Comparison of ENCODE assay signal across 14 cellular contexts in genomic region chr2:64840419-64840818, GRCh38.
DNase-seq lines count a peak whose midpoint lies in the region; ATAC-seq and TF ChIP-seq lines count a peak whose summit lies in the region.
"Had no signal": no experiment of that assay in that cellular context is flagged by ENCODE, and none has a peak within 500 bp of the region (broad histone marks: within the 10 kb centered on the region; RNA-seq: fewer than 3 reads in every experiment).

No MANE protein-coding gene starts in this region.

- intact Hi-C loops in activated B cell treated with CpG ODN at 0.5 μM for 24 hours (cut with micrococcal nuclease): loop anchor here (1.0 kb wide), 4 partner anchors 9 to 47 kb away; no protein-coding TSS in a partner anchor
- intact Hi-C loops in psoas muscle (cut with DNase I): no loop called here

- POLR2A ChIA-PET in activated B cell treated with CpG ODN at 0.5 μM for 24 hours (lab: Charles Lee): interaction anchor here (0.7 to 5.8 kb wide), 10 partner anchors 8 to 271 kb away, joined by 3 to 81 read pairs (median 6); partner anchors contain the start of gene SERTAD2
- POLR2A ChIA-PET in activated CD4-positive, alpha-beta memory T cell treated with anti-CD3 and anti-CD28 coated beads, Interleukin-2, amount 10 ng/mL, durations not matched to agents 7 days and 5 days (lab: Charles Lee): interaction anchor here (0.7 kb wide), 1 partner anchor 113 kb away, joined by 3 read pairs; no protein-coding TSS in a partner anchor

- H3K4me3 Mint-ChIP-seq in activated B cell treated with CpG ODN at 0.5 μM for 24 hours: peak overlapping the region; percentile 61
- no peak overlapping the region for H3K4me3 Mint-ChIP-seq in activated T-cell treated with anti-CD3 and anti-CD28 coated beads, Interleukin-2, amount 50 U/mL, for 72 hours
- H3K4me3 Mint-ChIP-seq in activated CD4-positive, alpha-beta memory T cell treated with anti-CD3 and anti-CD28 coated beads, Interleukin-2, amount 10 ng/mL, durations not matched to agents 7 days and 5 days: no peak overlapping the region
- H3K4me3 Mint-ChIP-seq: activated T-cell treated with anti-CD3 and anti-CD28 coated beads, Interleukin-2, amount 50 U/mL, for 4 hours; T-helper 17 cell had no signal

- TF ChIP-seq CTCF in activated B cell treated with CpG ODN at 0.5 μM for 24 hours (IDR thresholded peaks at IDR 0.05) (no peak), psoas muscle (IDR thresholded peaks at IDR 0.05) (no peak)

- no peaks in the 10 kb centered on the region for H3K36me3 Mint-ChIP-seq in activated B cell treated with CpG ODN at 0.5 μM for 24 hours (ENCODE audit: low read depth)
- H3K36me3 Mint-ChIP-seq in activated T-cell treated with anti-CD3 and anti-CD28 coated beads, Interleukin-2, amount 50 U/mL, for 72 hours (ENCODE audit: insufficient read depth in 2 of 2): no peaks in the 10 kb centered on the region
- no peaks in the 10 kb centered on the region for H3K36me3 Mint-ChIP-seq in activated CD4-positive, alpha-beta memory T cell treated with anti-CD3 and anti-CD28 coated beads, Interleukin-2, amount 10 ng/mL, durations not matched to agents 7 days and 5 days (ENCODE audit: low read depth)

- peak overlapping the region; percentile 92 for H3K27ac Mint-ChIP-seq in activated B cell treated with CpG ODN at 0.5 μM for 24 hours
- H3K27ac Mint-ChIP-seq in activated T-cell treated with anti-CD3 and anti-CD28 coated beads, Interleukin-2, amount 50 U/mL, for 72 hours: no peak overlapping the region
- no peak overlapping the region for H3K27ac Mint-ChIP-seq in activated CD4-positive, alpha-beta memory T cell treated with anti-CD3 and anti-CD28 coated beads, Interleukin-2, amount 10 ng/mL, durations not matched to agents 7 days and 5 days
- H3K27ac Mint-ChIP-seq: T-helper 17 cell had no signal

- DNase-seq in GM03348 (ENCODE audit: low spot score) (peak; percentile 10), activated B cell treated with CpG ODN at 0.5 μM for 24 hours (no peak), psoas muscle (no peak)
- no peak for DNase-seq in activated T-cell treated with anti-CD3 and anti-CD28 coated beads, Interleukin-2, amount 50 U/mL, for 72 hours
- DNase-seq in activated CD4-positive, alpha-beta memory T cell treated with anti-CD3 and anti-CD28 coated beads, Interleukin-2, amount 10 ng/mL, durations not matched to agents 7 days and 5 days: no peak
- DNase-seq: activated T-cell treated with anti-CD3 and anti-CD28 coated beads, Interleukin-2, amount 50 U/mL, for 4 hours; foreskin keratinocyte; NCI-H69; T-helper 17 cell had no signal

- ATAC-seq in HG02885 (IDR thresholded peaks at IDR 0.05; ENCODE audit: poor library complexity, unreplicated experiment): peak; percentile 10
- no peak for ATAC-seq in activated B cell treated with CpG ODN at 0.5 μM for 24 hours (ENCODE audit: low read depth)
- peak; percentile 79 to 92 (median 89) for ATAC-seq in psoas muscle
- ATAC-seq in HG03520 (IDR thresholded peaks at IDR 0.05; ENCODE audit: unreplicated experiment): no peak
- no peak for ATAC-seq in GM19328 (IDR thresholded peaks at IDR 0.05; ENCODE audit: unreplicated experiment)
- no peak for ATAC-seq in activated T-cell treated with anti-CD3 and anti-CD28 coated beads, Interleukin-2, amount 50 U/mL, for 72 hours (replicated peaks in 1 of 2)
- ATAC-seq: foreskin keratinocyte had no signal

- peaks cover 4% of the 10 kb centered on the region for H3K4me1 ChIP-seq in psoas muscle
- H3K4me1 ChIP-seq: breast epithelium had no signal

- CTCF ChIA-PET in activated B cell treated with CpG ODN at 0.5 μM for 24 hours (lab: Charles Lee): interaction anchor here (0.8 to 2.2 kb wide), 5 partner anchors 8 to 194 kb away, joined by 3 to 11 read pairs (median 6); no protein-coding TSS in a partner anchor
- CTCF ChIA-PET in activated CD4-positive, alpha-beta memory T cell treated with anti-CD3 and anti-CD28 coated beads, Interleukin-2, amount 10 ng/mL, durations not matched to agents 7 days and 5 days (lab: Charles Lee): interaction anchor here (0.7 to 1.4 kb wide), 4 partner anchors 7 to 32 kb away, joined by 3 to 6 read pairs (median 3); no protein-coding TSS in a partner anchor

- H3K4me3 ChIP-seq in psoas muscle: peak overlapping the region; percentile 9

- 38 to 49% (median 39%) methylated on average over 2 of the region's 2 CpGs for WGBS in psoas muscle, 3 donors

- no peaks in the 10 kb centered on the region for H3K9me3 ChIP-seq in psoas muscle
- H3K9me3 ChIP-seq: breast epithelium had no signal

- peak overlapping the region; percentile 32 for H3K27ac ChIP-seq in psoas muscle
- H3K27ac ChIP-seq: foreskin keratinocyte, KMS-11 had no signal

- peaks cover 51% of the 10 kb centered on the region for H3K4me1 Mint-ChIP-seq in activated B cell treated with CpG ODN at 0.5 μM for 24 hours
- peaks cover 18% of the 10 kb centered on the region for H3K4me1 Mint-ChIP-seq in activated T-cell treated with anti-CD3 and anti-CD28 coated beads, Interleukin-2, amount 50 U/mL, for 72 hours (ENCODE audit: low read depth)
- H3K4me1 Mint-ChIP-seq in activated CD4-positive, alpha-beta memory T cell treated with anti-CD3 and anti-CD28 coated beads, Interleukin-2, amount 10 ng/mL, durations not matched to agents 7 days and 5 days: peaks cover 6% of the 10 kb centered on the region

- no peaks in the 10 kb centered on the region for H3K27me3 ChIP-seq in psoas muscle (ENCODE audit: insufficient read depth in 3 of 3, low read length in 2 of 3)
- H3K27me3 ChIP-seq: breast epithelium, foreskin keratinocyte had no signal

- no peaks in the 10 kb centered on the region for H3K27me3 Mint-ChIP-seq in activated B cell treated with CpG ODN at 0.5 μM for 24 hours
- peaks cover 7% of the 10 kb centered on the region for H3K27me3 Mint-ChIP-seq in activated T-cell treated with anti-CD3 and anti-CD28 coated beads, Interleukin-2, amount 50 U/mL, for 72 hours (ENCODE audit: low read depth)
- H3K27me3 Mint-ChIP-seq in activated CD4-positive, alpha-beta memory T cell treated with anti-CD3 and anti-CD28 coated beads, Interleukin-2, amount 10 ng/mL, durations not matched to agents 7 days and 5 days: no peaks in the 10 kb centered on the region

- no peaks in the 10 kb centered on the region for H3K36me3 ChIP-seq in psoas muscle (ENCODE audit: insufficient read depth in 1 of 2, low read depth in 1 of 2)
- H3K36me3 ChIP-seq: breast epithelium had no signal

- no peaks in the 10 kb centered on the region for H3K9me3 Mint-ChIP-seq in activated B cell treated with CpG ODN at 0.5 μM for 24 hours
- H3K9me3 Mint-ChIP-seq in activated T-cell treated with anti-CD3 and anti-CD28 coated beads, Interleukin-2, amount 50 U/mL, for 72 hours: no peaks in the 10 kb centered on the region
- H3K9me3 Mint-ChIP-seq in activated CD4-positive, alpha-beta memory T cell treated with anti-CD3 and anti-CD28 coated beads, Interleukin-2, amount 10 ng/mL, durations not matched to agents 7 days and 5 days: no peaks in the 10 kb centered on the region
- H3K9me3 Mint-ChIP-seq: activated T-cell treated with anti-CD3 and anti-CD28 coated beads, Interleukin-2, amount 50 U/mL, for 4 hours had no signal

Comparison
In these comparisons a context has a peak if more than half of its experiments do, and no peak if none do; other contexts are left out.
1. ATAC-seq: peak in HG02885 (single experiment) and psoas muscle (4 of 4); none in activated B cell treated with CpG ODN at 0.5 μM for 24 hours (single experiment), HG03520 (single experiment), GM19328 (single experiment) and activated T-cell treated with anti-CD3 and anti-CD28 coated beads, Interleukin-2, amount 50 U/mL, for 72 hours (0 of 2).